9 cellular contexts compared by ENCODE assay signal in the genomic region with DNA sequence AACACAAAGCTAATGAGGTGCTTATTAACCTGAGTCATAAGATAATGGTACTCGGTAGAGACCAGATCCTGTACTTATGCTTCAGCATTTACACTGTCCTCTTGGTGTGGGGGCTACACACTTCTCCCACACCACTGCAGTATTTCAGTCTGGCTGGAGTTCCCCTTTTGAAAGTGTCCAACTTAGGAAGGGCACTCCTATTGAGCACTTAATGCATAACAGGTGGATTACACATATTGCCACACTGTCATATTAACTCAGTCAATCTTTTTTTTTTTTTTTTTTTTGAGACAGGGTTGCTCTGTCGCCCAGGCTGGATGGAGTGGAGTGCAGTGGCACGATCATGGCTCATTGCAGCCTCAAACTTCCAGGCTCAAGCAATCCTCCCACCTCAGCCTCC. TPM values are rescaled to one million over a fixed set of nuclear protein-coding genes. Genes with fewer than 3 reads are reported as not detected.
DNase-seq lines count a peak whose midpoint lies in the region; ATAC-seq and TF ChIP-seq lines count a peak whose summit lies in the region.
"Had no signal": no experiment of that assay in that cellular context is flagged by ENCODE, and none has a peak within 500 bp of the region (broad histone marks: within the 10 kb centered on the region; RNA-seq: fewer than 3 reads in every experiment).

No MANE protein-coding gene starts in this region.

- peaks cover 24% of the 10 kb centered on the region for H3K4me1 ChIP-seq in body of pancreas

- WGBS in body of pancreas, 2 donors, result 49 to 68% methylated on average over 3 of the region's 3 CpGs

- no peaks in the 10 kb centered on the region for H3K9me3 ChIP-seq in body of pancreas

- no peak overlapping the region for H3K4me3 ChIP-seq in body of pancreas

- ATAC-seq in HG03342 (IDR thresholded peaks at IDR 0.05; ENCODE audit: unreplicated experiment), result peak; percentile 50
- no peak for ATAC-seq in body of pancreas
- no peak for ATAC-seq in GM21529 (IDR thresholded peaks at IDR 0.05; ENCODE audit: unreplicated experiment)

- no peak for TF ChIP-seq POLR2A in body of pancreas (IDR thresholded peaks at IDR 0.05)

- no peak overlapping the region for H3K27ac ChIP-seq in body of pancreas

- DNase-seq in Daoy (ENCODE audit: low read depth) (peak; percentile 18), SW480 (ENCODE audit: low spot score) (peak; percentile 49), kidney tubule cell (ENCODE audit: low spot score) (peak; percentile 50), NCI-H128 (lab: John Stamatoyannopoulos, UW; ENCODE audit: unreplicated experiment) (no peak), body of pancreas (no peak), NCI-H524 treated with DMSO at 0.1 percent for 48 hours (lab: John Stamatoyannopoulos, UW) (no peak)

- intact Hi-C loops in body of pancreas (cut with DNase I), result no loop called here

- no peaks in the 10 kb centered on the region for H3K27me3 ChIP-seq in body of pancreas

- peaks cover 0 to 9% of the 10 kb centered on the region in 2 donors for H3K36me3 ChIP-seq in body of pancreas (replicated peaks in 1 of 2; ENCODE audit: insufficient read depth in 1 of 2, low read depth in 2 of 2)

- peak in 1 of 7 experiments; percentile 11 for TF ChIP-seq CTCF in body of pancreas (IDR thresholded peaks at IDR 0.05)

RNA-seq across cellular contexts. Expression of a gene that starts 1.5 kb away (rescaled TPM):
- total RNA-seq in Daoy (2014; rRNA removed; shearing (Covaris generic)), result 32.6 and 42.1 TPM in 2 replicates
- 1 to 10 TPM; 8.9 to 9.6 TPM for total RNA-seq in body of pancreas

RNA-seq across cellular contexts. Expression of a gene that starts 8.2 kb away (rescaled TPM):
- 81.9 and 87.9 TPM in 2 replicates for total RNA-seq in Daoy (2014; rRNA removed; shearing (Covaris generic))
- 10 to 100 TPM; 46.1 to 62.8 TPM for total RNA-seq in body of pancreas

RNA-seq across cellular contexts. Expression of a gene that starts 19.4 kb away (rescaled TPM):
- 0.23 TPM in 1 of 2 replicates, not detected in the other for total RNA-seq in Daoy (2014; rRNA removed; shearing (Covaris generic))
- total RNA-seq in body of pancreas, result not detected
- total RNA-seq: T-helper 2 cell treated with Interferon-gamma antibody and Interleukin-4, amounts not matched to agents 100 ng/mL and 5 ng/mL, for 36 hours had no signal

RNA-seq across cellular contexts. Expression of a gene that starts 20.3 kb away (rescaled TPM):
- total RNA-seq in Daoy (2014; rRNA removed; shearing (Covaris generic)), result not detected in 2 replicates
- not detected for total RNA-seq in body of pancreas

RNA-seq across cellular contexts. Expression of a gene that starts 27.4 kb away (rescaled TPM):
- 43.6 and 45.7 TPM in 2 replicates for total RNA-seq in Daoy (2014; rRNA removed; shearing (Covaris generic))
- total RNA-seq in body of pancreas, result under 1 TPM in 1 of 2 donors, not detected in 1; 0.52 TPM

Comparison
In these comparisons a context has a peak if more than half of its experiments do, and no peak if none do; other contexts are left out.
1. DNase-seq: peak in Daoy (single experiment), SW480 (single experiment) and kidney tubule cell (single experiment); none in NCI-H128 (single experiment), body of pancreas (0 of 4) and NCI-H524 treated with DMSO at 0.1 percent for 48 hours (single experiment).